ENCODE assay signal across 1 cellular context in genomic region chr15:36954486-36954885, GRCh38.
TF ChIP-seq lines count a peak whose summit lies in the region.

No MANE protein-coding gene starts in this region.

TF ChIP-seq in K562, 482 proteins besides CTCF, POLR2A, EP300 and RAD21 (continued from another document):
- TF ChIP-seq ZNF318 (IDR thresholded peaks at IDR 0.05; ENCODE audit: borderline replicate concordance in 1 of 2, low read depth in 1 of 2), result no peak
- TF ChIP-seq PBX2 (CRISPR knock-in tag; IDR thresholded peaks at IDR 0.05; ENCODE audit: low read depth), result no peak
- no peak for TF ChIP-seq PBX2 (tag; conservative IDR thresholded peaks at IDR 0.05; ENCODE audit: low read depth)
- TF ChIP-seq EHMT2 (IDR thresholded peaks at IDR 0.05), result no peak
- no peak for TF ChIP-seq HMBOX1 (IDR thresholded peaks at IDR 0.05)
- no peak for TF ChIP-seq ZNF79 (CRISPR knock-in tag; IDR thresholded peaks at IDR 0.05; ENCODE audit: low read depth)
- no peak for TF ChIP-seq YBX1 (IDR thresholded peaks at IDR 0.05)
- no peak for TF ChIP-seq ZNF778 (CRISPR knock-in tag; IDR thresholded peaks at IDR 0.05)
- no peak for TF ChIP-seq FOXK1 (CRISPR knock-in tag; IDR thresholded peaks at IDR 0.05; ENCODE audit: borderline replicate concordance)
- TF ChIP-seq ASH1L (IDR thresholded peaks at IDR 0.05; ENCODE audit: borderline replicate concordance, low read depth, partially characterized antibody), result no peak
- TF ChIP-seq SMAD4 (CRISPR knock-in tag; conservative IDR thresholded peaks at IDR 0.05), result no peak
- no peak for TF ChIP-seq HCFC1 (IDR thresholded peaks at IDR 0.05; ENCODE audit: low read depth, low read length)
- no peak for TF ChIP-seq ZNF75A (CRISPR knock-in tag; IDR thresholded peaks at IDR 0.05)
